ENCODE assay signal across 9 cellular contexts in genomic region chr9:94588681-94589080, GRCh38. TPM values are rescaled to one million over a fixed set of nuclear protein-coding genes. Genes with fewer than 3 reads are reported as not detected.
"Had no signal": no experiment of that assay in that cellular context is flagged by ENCODE, and none has a peak within 500 bp of the region (broad histone marks: within the 10 kb centered on the region; RNA-seq: fewer than 3 reads in every experiment).

No MANE protein-coding gene starts in this region.

- H3K36me3 ChIP-seq: HAP-1 had no signal

- H3K4me3 ChIP-seq: GM23248, HAP-1 had no signal

- H3K9ac ChIP-seq: GM23248 had no signal

- H2AFZ ChIP-seq: GM23248 had no signal

- H3K27ac ChIP-seq: GM23248 had no signal

- H3K9me3 ChIP-seq: HAP-1 had no signal

- DNase-seq: GM23248, GOT3, H7, HFFc6, IMR-90 had no signal

- H3K4me1 ChIP-seq: HAP-1 had no signal

- ATAC-seq: HCT116 had no signal

RNA-seq across cellular contexts. Expression of gene FBP2, which starts 4.9 kb away (rescaled TPM):
- total RNA-seq: GM23248, H7, HFFc6, HT-29, IMR-90 had no signal
- polyA plus RNA-seq: GM23248, IMR-90 had no signal

RNA-seq across cellular contexts. Expression of gene PCAT7, which starts 33.8 kb away (rescaled TPM):
- total RNA-seq: GM23248, HFFc6, IMR-90 had no signal
- polyA plus RNA-seq: GM23248, IMR-90 had no signal

RNA-seq across cellular contexts. Expression of gene FBP1, which starts 50.6 kb away (rescaled TPM):
- total RNA-seq: GM23248, H4, HFFc6, IMR-90 had no signal
- polyA plus RNA-seq: GM23248, IMR-90 had no signal
